Comparison of ENCODE assay signal across 12 cellular contexts in genomic region chr2:23427976-23428375, GRCh38.
"Had no signal": no experiment of that assay in that cellular context is flagged by ENCODE, and none has a peak within 500 bp of the region (broad histone marks: within the 10 kb centered on the region; RNA-seq: fewer than 3 reads in every experiment).

No MANE protein-coding gene starts in this region.

- H3K9me3 Mint-ChIP-seq: dendritic cell treated with granulocyte-macrophage colony-stimulating factor and Interleukin-4, amounts not matched to agents 40 ng/mL and 50 ng/mL, for 4 days; nephron progenitor cell; stimulated activated memory B cell treated with anti-CD40 and anti-IgM and Interleukin-4, amounts not matched to agents 10 μg/mL and 1 μg/mL and 100 μg/mL, for 72 hours; T-helper 2 cell treated with Interferon-gamma antibody and Interleukin-4, amounts not matched to agents 5 μg/mL and 100 μg/mL, for 36 hours had no signal

- H3K27ac Mint-ChIP-seq: activated naive CD8-positive, alpha-beta T cell; dendritic cell treated with granulocyte-macrophage colony-stimulating factor and Interleukin-4, amounts not matched to agents 40 ng/mL and 50 ng/mL, for 4 days; nephron progenitor cell; stimulated activated memory B cell treated with anti-CD40 and anti-IgM and Interleukin-4, amounts not matched to agents 10 μg/mL and 1 μg/mL and 100 μg/mL, for 72 hours; T-helper 2 cell treated with Interferon-gamma antibody and Interleukin-4, amounts not matched to agents 5 μg/mL and 100 μg/mL, for 36 hours had no signal

- DNase-seq: activated gamma-delta T cell, amygdala, nephron progenitor cell, small intestine had no signal

- H3K27me3 Mint-ChIP-seq: brain; stimulated activated memory B cell treated with anti-CD40 and anti-IgM and Interleukin-4, amounts not matched to agents 10 μg/mL and 1 μg/mL and 100 μg/mL, for 72 hours had no signal

- H3K4me1 Mint-ChIP-seq: stimulated activated memory B cell treated with anti-CD40 and anti-IgM and Interleukin-4, amounts not matched to agents 10 μg/mL and 1 μg/mL and 100 μg/mL, for 72 hours had no signal

- H3K4me3 Mint-ChIP-seq: activated naive CD8-positive, alpha-beta T cell; brain; dendritic cell treated with granulocyte-macrophage colony-stimulating factor and Interleukin-4, amounts not matched to agents 40 ng/mL and 50 ng/mL, for 4 days; nephron progenitor cell; stimulated activated memory B cell treated with anti-CD40 and anti-IgM and Interleukin-4, amounts not matched to agents 10 μg/mL and 1 μg/mL and 100 μg/mL, for 72 hours; T-helper 2 cell treated with Interferon-gamma antibody and Interleukin-4, amounts not matched to agents 5 μg/mL and 100 μg/mL, for 36 hours had no signal

- H3K36me3 Mint-ChIP-seq: activated naive CD8-positive, alpha-beta T cell; brain; stimulated activated memory B cell treated with anti-CD40 and anti-IgM and Interleukin-4, amounts not matched to agents 10 μg/mL and 1 μg/mL and 100 μg/mL, for 72 hours had no signal

- ATAC-seq: activated CD4-positive, CD25-positive, alpha-beta regulatory T cell treated with anti-CD3 and anti-CD28 coated beads, Interleukin-2, amount 50 U/mL, for 24 hours; esophagus mucosa; stimulated activated memory B cell treated with anti-CD40 and anti-IgM and Interleukin-4, amounts not matched to agents 10 μg/mL and 1 μg/mL and 100 μg/mL, for 72 hours had no signal

- FAIRE-seq: small intestine, urothelium cell line had no signal
